In genomic region chr1:15249032-15249601, GRCh38 we compare ENCODE assay signal across 11 cellular contexts. TPM values are rescaled to one million over a fixed set of nuclear protein-coding genes. Genes with fewer than 3 reads are reported as not detected.
A peak's percentile ranks its signal among the peaks of the same experiment; 100 is the strongest.
DNase-seq lines count a peak whose midpoint lies in the region; ATAC-seq and TF ChIP-seq lines count a peak whose summit lies in the region.
"Had no signal": no experiment of that assay in that cellular context is flagged by ENCODE, and none has a peak within 500 bp of the region (broad histone marks: within the 10 kb centered on the region; RNA-seq: fewer than 3 reads in every experiment).

No MANE protein-coding gene starts in this region.

- peaks cover 4% of the 10 kb centered on the region for H3K4me1 Mint-ChIP-seq in glutamatergic neuron (ENCODE audit: low read depth, unreplicated experiment)

- H3K9me3 Mint-ChIP-seq in glutamatergic neuron (ENCODE audit: unreplicated experiment), result peaks cover 5% of the 10 kb centered on the region

- no peak for ATAC-seq in GM21529 (IDR thresholded peaks at IDR 0.05; ENCODE audit: unreplicated experiment)

- TF ChIP-seq CTCF in GM13977 (IDR thresholded peaks at IDR 0.05; ENCODE audit: extremely low read depth, insufficient read depth, missing control alignments) (no peak), glutamatergic neuron (IDR thresholded peaks at IDR 0.05; ENCODE audit: partially characterized antibody, unreplicated experiment) (no peak)

- peaks cover 14% of the 10 kb centered on the region for H3K27me3 Mint-ChIP-seq in glutamatergic neuron (ENCODE audit: unreplicated experiment)

- no peaks in the 10 kb centered on the region for H3K36me3 Mint-ChIP-seq in glutamatergic neuron (ENCODE audit: unreplicated experiment)

- DNase-seq in GM13977 (ENCODE audit: low spot score), result peak; percentile 61
- peak; percentile 16 for DNase-seq in SW480 (ENCODE audit: low spot score)
- DNase-seq in activated effector memory CD4-positive, alpha-beta T cell treated with anti-CD3 and anti-CD28 coated beads, Interleukin-2, amount 50 U/mL, for 16 hours, result peak; percentile 74
- peak; percentile 30 for DNase-seq in stimulated activated CD4-positive, alpha-beta T cell treated with anti-CD3 and anti-CD28 coated beads, Interleukin-4, amount 100 ng/mL, for 1 hour
- no peak for DNase-seq in HPDE6-E6E7 (ENCODE audit: extremely low spot score)
- DNase-seq in glutamatergic neuron, result no peak
- DNase-seq in DMS 273 (lab: John Stamatoyannopoulos, UW; ENCODE audit: unreplicated experiment), result no peak
- DNase-seq: foreskin fibroblast, NCI-H1417 had no signal

- in situ Hi-C loops in GM13977 (cut with MboI; ENCODE audit: low pct_unique_long_range_greater_than_20kb, low sequenced_read_pairs, unreplicated experiment), result no loop called here

- H3K27ac Mint-ChIP-seq in glutamatergic neuron (ENCODE audit: unreplicated experiment), result no peak overlapping the region

- no peak overlapping the region for H3K4me3 Mint-ChIP-seq in glutamatergic neuron (ENCODE audit: unreplicated experiment)

RNA-seq across cellular contexts. Expression of gene FHAD1, which starts 2.1 kb away (rescaled TPM):
- not detected for total RNA-seq in glutamatergic neuron (ENCODE audit: unreplicated experiment)
- total RNA-seq: bronchial epithelial cell had no signal

Comparison
In these comparisons a context has a peak if more than half of its experiments do, and no peak if none do; other contexts are left out.
1. DNase-seq: peak in GM13977 (single experiment), SW480 (single experiment), activated effector memory CD4-positive, alpha-beta T cell treated with anti-CD3 and anti-CD28 coated beads, Interleukin-2, amount 50 U/mL, for 16 hours (single experiment) and stimulated activated CD4-positive, alpha-beta T cell treated with anti-CD3 and anti-CD28 coated beads, Interleukin-4, amount 100 ng/mL, for 1 hour (single experiment); none in HPDE6-E6E7 (single experiment), glutamatergic neuron (single experiment) and DMS 273 (single experiment).